In the genomic region with DNA sequence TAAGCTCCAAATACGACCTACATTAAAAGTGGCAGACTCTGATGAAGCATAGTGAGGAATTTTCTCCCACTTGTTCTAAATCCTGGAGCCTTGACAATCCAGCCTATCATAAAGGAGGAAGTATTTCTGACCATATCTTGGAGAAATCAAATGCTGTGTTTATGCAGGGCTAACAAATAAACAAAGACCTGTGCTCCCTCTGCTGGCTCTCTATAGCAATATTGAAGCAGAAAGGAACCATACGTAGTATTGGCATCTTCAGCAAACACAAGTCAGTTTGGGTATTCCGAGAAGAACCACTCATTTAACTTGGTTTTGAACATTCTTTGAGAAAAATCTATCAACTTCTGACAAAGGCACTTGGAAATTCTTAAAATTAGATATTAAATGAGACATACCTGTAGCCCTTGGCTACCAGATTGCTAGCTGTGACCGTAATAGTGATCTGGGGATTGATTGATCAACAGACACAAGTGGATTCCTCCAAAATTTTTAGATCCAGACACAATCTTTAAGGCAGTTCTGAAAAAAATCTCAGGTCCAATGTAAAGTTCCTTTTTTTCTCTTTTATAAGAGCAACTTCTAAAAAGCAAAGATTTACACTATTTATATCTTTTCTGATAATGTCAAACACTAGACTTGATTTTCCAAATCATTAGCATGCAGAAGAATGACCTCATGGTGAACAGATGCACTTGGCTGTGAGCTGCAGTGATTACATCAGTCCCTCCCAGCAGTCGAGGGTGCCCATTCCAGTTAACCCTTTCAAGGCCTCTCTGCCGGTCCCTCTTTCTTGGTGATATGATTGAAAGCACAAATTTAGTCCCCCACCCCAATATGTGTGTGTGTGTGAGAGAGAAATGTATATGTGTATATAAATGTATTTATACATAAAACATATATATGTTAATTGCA, we compare ENCODE assay signal across 9 cellular contexts. TPM values are rescaled to one million over a fixed set of nuclear protein-coding genes. Genes with fewer than 3 reads are reported as not detected.
DNase-seq lines count a peak whose midpoint lies in the region; ATAC-seq lines count a peak whose summit lies in the region.
"Had no signal": no experiment of that assay in that cellular context is flagged by ENCODE, and none has a peak within 500 bp of the region (broad histone marks: within the 10 kb centered on the region; RNA-seq: fewer than 3 reads in every experiment).

No MANE protein-coding gene starts in this region.

- H3K27ac Mint-ChIP-seq in activated T-cell treated with anti-CD3 and anti-CD28 coated beads, Interleukin-2, amount 50 U/mL, for 24 hours = peak overlapping the region; percentile 47
- H3K27ac Mint-ChIP-seq in activated T-cell treated with anti-CD3 and anti-CD28 coated beads, Interleukin-2, amount 50 U/mL, for 72 hours = no peak overlapping the region

- no peaks in the 10 kb centered on the region for H3K9me3 Mint-ChIP-seq in activated T-cell treated with anti-CD3 and anti-CD28 coated beads, Interleukin-2, amount 50 U/mL, for 24 hours
- H3K9me3 Mint-ChIP-seq in activated T-cell treated with anti-CD3 and anti-CD28 coated beads, Interleukin-2, amount 50 U/mL, for 72 hours = no peaks in the 10 kb centered on the region

- ATAC-seq in activated T-cell treated with anti-CD3 and anti-CD28 coated beads, Interleukin-2, amount 50 U/mL, for 72 hours (replicated peaks in 1 of 2) = no peak
- no peak for ATAC-seq in HG02588 (IDR thresholded peaks at IDR 0.05; ENCODE audit: unreplicated experiment)

- H3K4me1 Mint-ChIP-seq in activated T-cell treated with anti-CD3 and anti-CD28 coated beads, Interleukin-2, amount 50 U/mL, for 24 hours (ENCODE audit: low read depth) = peaks cover 33% of the 10 kb centered on the region
- peaks cover 35% of the 10 kb centered on the region for H3K4me1 Mint-ChIP-seq in activated T-cell treated with anti-CD3 and anti-CD28 coated beads, Interleukin-2, amount 50 U/mL, for 72 hours (ENCODE audit: low read depth)

- peaks cover 56% of the 10 kb centered on the region for H3K36me3 Mint-ChIP-seq in activated T-cell treated with anti-CD3 and anti-CD28 coated beads, Interleukin-2, amount 50 U/mL, for 24 hours (ENCODE audit: low read depth)
- H3K36me3 Mint-ChIP-seq in activated T-cell treated with anti-CD3 and anti-CD28 coated beads, Interleukin-2, amount 50 U/mL, for 72 hours (ENCODE audit: insufficient read depth in 2 of 2) = peaks cover 0 to 21% of the 10 kb centered on the region in 2 donors

- no peak for DNase-seq in activated T-cell treated with anti-CD3 and anti-CD28 coated beads, Interleukin-2, amount 50 U/mL, for 24 hours
- no peak for DNase-seq in activated T-cell treated with anti-CD3 and anti-CD28 coated beads, Interleukin-2, amount 50 U/mL, for 72 hours
- DNase-seq in NCI-H446 treated with DMSO at 0.1 percent for 48 hours (lab: John Stamatoyannopoulos, UW) = peak; percentile 91
- peak; percentile 42 to 43 for DNase-seq in cerebellar nuclear complex (lab: John Stamatoyannopoulos, UW)
- DNase-seq in substantia nigra (lab: John Stamatoyannopoulos, UW) = peak in 26 of 49 donors; percentile 7 to 76 (median 29)
- no peak for DNase-seq in stimulated activated CD4-positive, alpha-beta T cell treated with anti-CD3 and anti-CD28 coated beads, Interleukin-12 subunit alpha, Interleukin-12 subunit beta, amount 100 ng/mL, for 4 hours
- no peak for DNase-seq in activated CD8-positive, alpha-beta memory T cell treated with anti-CD3 and anti-CD28 coated beads, Interleukin-2, amount 50 U/mL, for 4 hours

- peak overlapping the region; percentile 27 for H3K27ac ChIP-seq in substantia nigra (ENCODE audit: low read depth, low read length, poor library complexity, severe bottlenecking)
- H3K27ac ChIP-seq: HL-60 had no signal

- H3K4me3 Mint-ChIP-seq in activated T-cell treated with anti-CD3 and anti-CD28 coated beads, Interleukin-2, amount 50 U/mL, for 24 hours = no peak overlapping the region
- H3K4me3 Mint-ChIP-seq in activated T-cell treated with anti-CD3 and anti-CD28 coated beads, Interleukin-2, amount 50 U/mL, for 72 hours = no peak overlapping the region

- H3K27me3 Mint-ChIP-seq in activated T-cell treated with anti-CD3 and anti-CD28 coated beads, Interleukin-2, amount 50 U/mL, for 24 hours = no peaks in the 10 kb centered on the region
- H3K27me3 Mint-ChIP-seq in activated T-cell treated with anti-CD3 and anti-CD28 coated beads, Interleukin-2, amount 50 U/mL, for 72 hours (ENCODE audit: low read depth) = no peaks in the 10 kb centered on the region

RNA-seq across cellular contexts. Expression of a gene that starts 40.2 kb away (rescaled TPM):
- total RNA-seq in activated T-cell treated with anti-CD3 and anti-CD28 coated beads, Interleukin-2, amount 50 U/mL, for 72 hours = 1 to 10 TPM; 4.1 to 7.4 TPM

Comparison
In these comparisons a context has a peak if more than half of its experiments do, and no peak if none do; other contexts are left out.
1. DNase-seq: peak in NCI-H446 treated with DMSO at 0.1 percent for 48 hours (single experiment), cerebellar nuclear complex (2 of 2) and substantia nigra (26 of 49); none in activated T-cell treated with anti-CD3 and anti-CD28 coated beads, Interleukin-2, amount 50 U/mL, for 24 hours (single experiment), activated T-cell treated with anti-CD3 and anti-CD28 coated beads, Interleukin-2, amount 50 U/mL, for 72 hours (0 of 2), stimulated activated CD4-positive, alpha-beta T cell treated with anti-CD3 and anti-CD28 coated beads, Interleukin-12 subunit alpha, Interleukin-12 subunit beta, amount 100 ng/mL, for 4 hours (single experiment) and activated CD8-positive, alpha-beta memory T cell treated with anti-CD3 and anti-CD28 coated beads, Interleukin-2, amount 50 U/mL, for 4 hours (single experiment).